8 cellular contexts compared by ENCODE assay signal in genomic region chr15:39358441-39359041, GRCh38.
DNase-seq lines count a peak whose midpoint lies in the region; ATAC-seq, FAIRE-seq and TF ChIP-seq lines count a peak whose summit lies in the region.
"Had no signal": no experiment of that assay in that cellular context is flagged by ENCODE, and none has a peak within 500 bp of the region (broad histone marks: within the 10 kb centered on the region; RNA-seq: fewer than 3 reads in every experiment).

No MANE protein-coding gene starts in this region.

- H3K56ac ChIP-seq in H1 (replicated peaks; ENCODE audit: insufficient read length, low read depth, low read length), result no peak overlapping the region

- POLR2A ChIA-PET in H1 (lab: Charles Lee; ENCODE audit: partially characterized antibody), result no interaction called here

- no peak for FAIRE-seq in H1 (lab: Jason Lieb, UNC)

- no peaks in the 10 kb centered on the region for H3K23me2 ChIP-seq in H1 (ENCODE audit: low read depth, low read length)

- H3K4ac ChIP-seq in H1 (replicated peaks; ENCODE audit: insufficient read length, low read depth, low read length), result no peak overlapping the region

- H3K4me1 ChIP-seq in H1 (replicated peaks in 1 of 4; ENCODE audit: control insufficient read depth in 3 of 4, insufficient read depth in 4 of 4, low read length in 3 of 4) (no peaks in the 10 kb centered on the region), lung (ENCODE audit: control insufficient read depth in 2 of 2, insufficient read depth in 2 of 2, low read length in 2 of 2) (peaks cover 3% of the 10 kb centered on the region in 2 donors)

- no peaks in the 10 kb centered on the region for H3K27me3 ChIP-seq in H1 (replicated peaks in 1 of 4; ENCODE audit: control insufficient read depth in 3 of 4, extremely low read depth in 1 of 4, insufficient read depth in 3 of 4, low read length in 3 of 4)
- H3K27me3 ChIP-seq in lung (ENCODE audit: control insufficient read depth, insufficient read depth), result no peaks in the 10 kb centered on the region

- H2BK5ac ChIP-seq in H1 (ENCODE audit: low read depth, low read length), result no peak overlapping the region

- TF ChIP-seq EP300 in H1 (IDR thresholded peaks at IDR 0.05; ENCODE audit: borderline replicate concordance in 1 of 2, low read depth in 2 of 2, low read length in 2 of 2), result no peak

- H2BK12ac ChIP-seq in H1 (ENCODE audit: low read depth, low read length), result no peak overlapping the region

- H3K14ac ChIP-seq in H1 (ENCODE audit: insufficient read length), result no peak overlapping the region

- no peaks in the 10 kb centered on the region for H3K79me2 ChIP-seq in H1 (ENCODE audit: control insufficient read depth in 1 of 2, insufficient read depth in 2 of 2, low read length in 2 of 2)

- H4K8ac ChIP-seq in H1 (ENCODE audit: extremely low read depth, insufficient read depth, low read length), result no peak overlapping the region

- no peak overlapping the region for H3K23ac ChIP-seq in H1 (ENCODE audit: insufficient read length)

- no peak overlapping the region for H2BK15ac ChIP-seq in H1 (ENCODE audit: low read length)

- H2BK120ac ChIP-seq in H1 (replicated peaks; ENCODE audit: low read depth, low read length), result no peak overlapping the region

- H2AK5ac ChIP-seq in H1 (ENCODE audit: low read depth, low read length), result no peak overlapping the region

- TF ChIP-seq RAD21 in H1 (IDR thresholded peaks at IDR 0.05 in 1 of 2, conservative IDR thresholded peaks at IDR 0.05 in 1 of 2; ENCODE audit: low read depth in 2 of 2, low read length in 2 of 2), result no peak

- no peak overlapping the region for H3K4me3 ChIP-seq in H1 (ENCODE audit: extremely low read depth in 1 of 4, insufficient read depth in 2 of 4, low read depth in 3 of 4, low read length in 4 of 4)
- no peak overlapping the region for H3K4me3 ChIP-seq in lung

- no peak overlapping the region for H3K18ac ChIP-seq in H1 (ENCODE audit: extremely low read depth, low read length)

- TF ChIP-seq POLR2A in H1 (IDR thresholded peaks at IDR 0.05; ENCODE audit: control extremely low read depth in 1 of 2, low read depth in 2 of 2, low read length in 2 of 2), result no peak

- no peak overlapping the region for H3K27ac ChIP-seq in H1 (ENCODE audit: low read depth, low read length)
- peak overlapping the region in 1 of 2 donors; percentile 1 for H3K27ac ChIP-seq in lung (ENCODE audit: low read depth in 1 of 2, low read length in 1 of 2)

- H3K36me3 ChIP-seq in H1 (ENCODE audit: control insufficient read depth in 2 of 4, insufficient read depth in 4 of 4, low read length in 3 of 4) (no peaks in the 10 kb centered on the region), lung (ENCODE audit: control insufficient read depth in 2 of 2, insufficient read depth in 2 of 2, low read length in 2 of 2) (no peaks in the 10 kb centered on the region)

- no peaks in the 10 kb centered on the region for H3K79me1 ChIP-seq in H1 (ENCODE audit: low read depth, low read length)

- DNase-seq in M059J (ENCODE audit: low read depth) (peak; percentile 87), H1 (ENCODE audit: low read depth in 1 of 2, low spot score in 2 of 2) (no peak), lung (ENCODE audit: low spot score) (no peak), ureter (ENCODE audit: low spot score) (peak; percentile 60), NCI-H1694 treated with DMSO at 0.1 percent for 48 hours (lab: John Stamatoyannopoulos, UW) (no peak), iPS-NIHi7 (ENCODE audit: extremely low spot score) (no peak), COLO668 (lab: John Stamatoyannopoulos, UW; ENCODE audit: unreplicated experiment) (no peak)
- DNase-seq: activated T-cell treated with anti-CD3 and anti-CD28 coated beads, Interleukin-2, amount 50 U/mL, for 48 hours had no signal

- no peak overlapping the region for H2BK20ac ChIP-seq in H1 (ENCODE audit: low read length)

- H4K5ac ChIP-seq in H1 (ENCODE audit: insufficient read length, low read depth, low read length), result no peak overlapping the region

- no peaks in the 10 kb centered on the region for H3K9me3 ChIP-seq in H1 (ENCODE audit: insufficient read depth in 2 of 2, low read depth in 1 of 2, low read length in 1 of 2)
- no peaks in the 10 kb centered on the region for H3K9me3 ChIP-seq in lung (ENCODE audit: control insufficient read depth in 2 of 2, insufficient read depth in 1 of 2, low read length in 1 of 2)

- H3K9ac ChIP-seq in H1 (replicated peaks in 1 of 4; ENCODE audit: extremely low read depth in 1 of 4, low read depth in 3 of 4, low read length in 3 of 4), result no peak overlapping the region

- no peak overlapping the region for H3K4me2 ChIP-seq in H1 (ENCODE audit: insufficient read depth in 1 of 2, low read depth in 2 of 2, low read length in 2 of 2)

- CTCF ChIA-PET in H1 (lab: Charles Lee; ENCODE audit: partially characterized antibody), result interaction anchor here (1.6 kb wide), 1 partner anchor 223 kb away, joined by 5 read pairs; the partner anchor contains the start of gene THBS1

- no peaks in the 10 kb centered on the region for H4K20me1 ChIP-seq in H1 (replicated peaks in 1 of 2; ENCODE audit: control insufficient read depth in 1 of 2, insufficient read depth in 2 of 2, low read length in 2 of 2)

- peak; percentile 66 for ATAC-seq in lung (ENCODE audit: insufficient read depth, low FRiP score)

- no peak for TF ChIP-seq CTCF in H1 (IDR thresholded peaks at IDR 0.05; ENCODE audit: control extremely low read depth in 1 of 3, insufficient read depth in 1 of 3, low read depth in 1 of 3, low read length in 3 of 3)
- TF ChIP-seq CTCF in lung (IDR thresholded peaks at IDR 0.05; ENCODE audit: control extremely low read depth, extremely low read depth), result no peak

- H2AFZ ChIP-seq in H1 (ENCODE audit: low read length), result peak overlapping the region; percentile 55; the same call in 1 of the 2 replicates

- WGBS in H1 (ENCODE audit: extremely low coverage in 1 of 2, insufficient coverage in 1 of 2, insufficient read length in 1 of 2, insufficient replicate concordance in 2 of 2, low coverage in 1 of 2, low lambda C conversion rate in 2 of 2, missing lambda C conversion rate in 1 of 2), 2 experiments, result 93% methylated on average over 3 of the region's 3 CpGs; no CpG with 5 or more reads in 1 of the 2 experiments
- 40 to 50% methylated on average over 3 of the region's 3 CpGs for WGBS in lung, 2 donors

- H4K91ac ChIP-seq in H1 (replicated peaks; ENCODE audit: insufficient read length, low read length), result no peak overlapping the region

Comparison
In these comparisons a context has a peak if more than half of its experiments do, and no peak if none do; other contexts are left out.
1. DNase-seq: peak in M059J (single experiment) and ureter (single experiment); none in H1 (0 of 2), lung (single experiment), NCI-H1694 treated with DMSO at 0.1 percent for 48 hours (single experiment), iPS-NIHi7 (single experiment) and COLO668 (single experiment).